ENCODE assay signal across 15 cellular contexts in the genomic region with DNA sequence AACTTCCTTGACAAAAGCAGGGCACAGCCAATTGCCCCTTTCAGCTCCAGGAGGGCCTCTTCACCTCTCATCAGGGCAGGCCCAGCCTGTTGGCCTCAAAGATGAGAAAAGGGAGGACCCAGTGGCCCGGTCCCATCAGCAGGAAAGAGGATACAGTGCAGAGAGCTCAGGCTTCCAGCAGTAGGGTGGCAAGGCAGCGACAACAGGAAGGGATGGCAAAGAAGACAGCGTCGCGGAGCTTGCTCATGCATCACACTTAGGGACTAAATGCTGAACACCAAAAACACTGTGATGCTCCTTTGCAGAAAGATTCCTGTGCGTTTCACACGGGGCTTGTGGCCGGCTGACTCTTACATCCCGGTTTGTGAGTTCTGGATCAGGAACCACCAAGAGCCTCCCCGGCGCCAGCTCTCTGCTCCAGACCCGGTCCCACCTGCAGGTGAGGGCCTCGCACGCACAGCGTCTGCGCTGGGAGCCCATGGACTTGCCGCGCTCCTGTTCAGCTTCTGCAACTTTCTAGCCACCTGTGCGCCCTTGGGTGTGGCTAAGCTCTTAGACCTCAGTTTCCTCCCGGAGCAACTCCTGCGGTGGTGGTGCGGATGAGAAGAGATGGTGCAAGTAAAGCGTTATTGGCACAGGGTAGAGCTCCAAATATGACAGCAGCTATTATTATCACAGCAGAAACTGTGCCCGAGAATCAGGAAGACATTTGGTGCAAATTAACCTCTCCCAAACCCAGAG. TPM values are rescaled to one million over a fixed set of nuclear protein-coding genes. Genes with fewer than 3 reads are reported as not detected.
DNase-seq lines count a peak whose midpoint lies in the region; ATAC-seq, FAIRE-seq and TF ChIP-seq lines count a peak whose summit lies in the region.
"Had no signal": no experiment of that assay in that cellular context is flagged by ENCODE, and none has a peak within 500 bp of the region (broad histone marks: within the 10 kb centered on the region; RNA-seq: fewer than 3 reads in every experiment).

No MANE protein-coding gene starts in this region.

- H3K9ac ChIP-seq in kidney (ENCODE audit: low read length in 2 of 2), result no peak overlapping the region

- H3K36me3 Mint-ChIP-seq in activated CD4-positive, alpha-beta T cell treated with anti-CD3 and anti-CD28 coated beads for 36 hours (ENCODE audit: low read depth), result no peaks in the 10 kb centered on the region
- H3K36me3 Mint-ChIP-seq in T-helper 17 cell (ENCODE audit: low read depth), result no peaks in the 10 kb centered on the region

- POLR2A ChIA-PET in activated CD4-positive, alpha-beta T cell treated with anti-CD3 and anti-CD28 coated beads for 36 hours (lab: Charles Lee), result no interaction called here

- no peak for FAIRE-seq in kidney (lab: Jason Lieb, UNC)
- FAIRE-seq: TTC549 had no signal

- H3K36me3 ChIP-seq in kidney (ENCODE audit: control insufficient read depth in 1 of 2, insufficient read depth in 2 of 2, low read length in 2 of 2), result no peaks in the 10 kb centered on the region
- H3K36me3 ChIP-seq: transverse colon had no signal

- no peak overlapping the region for H3K4me3 ChIP-seq in kidney (ENCODE audit: low read length in 2 of 2)
- H3K4me3 ChIP-seq: body of pancreas, transverse colon had no signal

- no peak for TF ChIP-seq CTCF in GM20000 (IDR thresholded peaks at IDR 0.05; ENCODE audit: extremely low read depth, missing control alignments)
- TF ChIP-seq CTCF in kidney (IDR thresholded peaks at IDR 0.05; ENCODE audit: borderline replicate concordance, extremely low read depth, insufficient read depth), result no peak

- peaks cover 14% of the 10 kb centered on the region for H3K27me3 Mint-ChIP-seq in activated CD4-positive, alpha-beta T cell treated with anti-CD3 and anti-CD28 coated beads for 36 hours
- no peaks in the 10 kb centered on the region for H3K27me3 Mint-ChIP-seq in T-helper 17 cell

- peaks cover 31% of the 10 kb centered on the region for H3K4me1 Mint-ChIP-seq in activated CD4-positive, alpha-beta T cell treated with anti-CD3 and anti-CD28 coated beads for 36 hours
- peaks cover 23% of the 10 kb centered on the region for H3K4me1 Mint-ChIP-seq in T-helper 17 cell

- intact Hi-C loops in activated CD4-positive, alpha-beta T cell treated with anti-CD3 and anti-CD28 coated beads for 36 hours (cut with DNase I, micrococcal nuclease), result no loop called here
- intact Hi-C loops in kidney (cut with DNase I), result no loop called here

- no peak overlapping the region for H3K27ac Mint-ChIP-seq in activated CD4-positive, alpha-beta T cell treated with anti-CD3 and anti-CD28 coated beads for 36 hours
- peak overlapping the region; percentile 37 for H3K27ac Mint-ChIP-seq in T-helper 17 cell

- no peaks in the 10 kb centered on the region for H3K9me3 Mint-ChIP-seq in activated CD4-positive, alpha-beta T cell treated with anti-CD3 and anti-CD28 coated beads for 36 hours (ENCODE audit: low read depth)

- no peak overlapping the region for H3K4me3 Mint-ChIP-seq in activated CD4-positive, alpha-beta T cell treated with anti-CD3 and anti-CD28 coated beads for 36 hours
- peak overlapping the region; percentile 77 for H3K4me3 Mint-ChIP-seq in T-helper 17 cell

- peak; percentile 51 for ATAC-seq in activated CD4-positive, alpha-beta T cell treated with anti-CD3 and anti-CD28 coated beads for 36 hours
- ATAC-seq in T-helper 17 cell (peak; percentile 67), GM18517 (IDR thresholded peaks at IDR 0.05; ENCODE audit: unreplicated experiment) (no peak), HG02938 (IDR thresholded peaks at IDR 0.05; ENCODE audit: unreplicated experiment) (no peak), GM18520 (IDR thresholded peaks at IDR 0.05; ENCODE audit: unreplicated experiment) (no peak)
- ATAC-seq: body of pancreas had no signal

- H3K9me3 ChIP-seq in T-helper 17 cell (ENCODE audit: control insufficient read depth, low read length, poor library complexity, severe bottlenecking) (no peaks in the 10 kb centered on the region), kidney (ENCODE audit: control insufficient read depth in 1 of 2, low read length in 2 of 2) (no peaks in the 10 kb centered on the region)
- H3K9me3 ChIP-seq: body of pancreas, transverse colon had no signal

- H3K4me1 ChIP-seq in kidney (ENCODE audit: control insufficient read depth in 1 of 2, insufficient read depth in 1 of 2, low read depth in 1 of 2, low read length in 2 of 2), result peaks cover 0 to 2% of the 10 kb centered on the region in 2 donors
- H3K4me1 ChIP-seq: body of pancreas had no signal

- no peak overlapping the region for H3K27ac ChIP-seq in kidney (ENCODE audit: low read depth in 2 of 2, low read length in 2 of 2)
- H3K27ac ChIP-seq: body of pancreas, transverse colon had no signal

- CTCF ChIA-PET in activated CD4-positive, alpha-beta T cell treated with anti-CD3 and anti-CD28 coated beads for 36 hours (lab: Charles Lee), result interaction anchor here (0.6 to 1.3 kb wide), 8 partner anchors 10 to 238 kb away, joined by 3 to 7 read pairs (median 3); partner anchors contain the start of gene CFAP251

- DNase-seq in activated CD4-positive, alpha-beta T cell treated with anti-CD3 and anti-CD28 coated beads for 36 hours, result peak; percentile 30
- no peak for DNase-seq in activated CD4-positive, alpha-beta T cell treated with anti-CD3 and anti-CD28 coated beads for 1 hour
- DNase-seq in GM20000 (ENCODE audit: low spot score) (peak; percentile 20), T-helper 17 cell (no peak), kidney (peak; percentile 57)
- DNase-seq: activated CD8-positive, alpha-beta memory T cell treated with anti-CD3 and anti-CD28 coated beads, Interleukin-2, amount 50 U/mL, for 48 hours; body of pancreas; foreskin melanocyte; NCI-H510A; stimulated activated CD4-positive, alpha-beta T cell treated with anti-CD3 and anti-CD28 coated beads, Interleukin-15, amount 100 ng/mL, for 24 hours; transverse colon had no signal

RNA-seq across cellular contexts. Expression of gene BCL7A, which starts 15.3 kb away (rescaled TPM):
- total RNA-seq in activated CD4-positive, alpha-beta T cell treated with anti-CD3 and anti-CD28 coated beads for 36 hours, result 1 to 10 TPM; 6.4 to 6.6 TPM
- total RNA-seq in T-helper 17 cell (1 to 10 TPM; 2.6 to 4.0 TPM), kidney (22.7 TPM)
- polyA plus RNA-seq in kidney (ENCODE audit: insufficient read depth, low read depth, low replicate concordance), result 6.8 TPM

Comparison
In these comparisons a context has a peak if more than half of its experiments do, and no peak if none do; other contexts are left out.
1. DNase-seq: peak in activated CD4-positive, alpha-beta T cell treated with anti-CD3 and anti-CD28 coated beads for 36 hours (single experiment), GM20000 (single experiment) and kidney (single experiment); none in activated CD4-positive, alpha-beta T cell treated with anti-CD3 and anti-CD28 coated beads for 1 hour (single experiment) and T-helper 17 cell (0 of 3).
2. ATAC-seq: peak in activated CD4-positive, alpha-beta T cell treated with anti-CD3 and anti-CD28 coated beads for 36 hours (single experiment) and T-helper 17 cell (single experiment); none in GM18517 (single experiment), HG02938 (single experiment) and GM18520 (single experiment).